ENCODE assay signal across 13 cellular contexts in genomic region chr13:110326263-110326904, GRCh38. TPM values are rescaled to one million over a fixed set of nuclear protein-coding genes. Genes with fewer than 3 reads are reported as not detected.
DNase-seq lines count a peak whose midpoint lies in the region; ATAC-seq and TF ChIP-seq lines count a peak whose summit lies in the region.
"Had no signal": no experiment of that assay in that cellular context is flagged by ENCODE, and none has a peak within 500 bp of the region (broad histone marks: within the 10 kb centered on the region; RNA-seq: fewer than 3 reads in every experiment).

No MANE protein-coding gene starts in this region.

- TF ChIP-seq CTCF in coronary artery (IDR thresholded peaks at IDR 0.05) (no peak), left lung (IDR thresholded peaks at IDR 0.05) (no peak), spleen (IDR thresholded peaks at IDR 0.05 in 8 of 11, conservative IDR thresholded peaks at IDR 0.05 in 3 of 11) (no peak), BE2C (IDR thresholded peaks at IDR 0.05; ENCODE audit: low read depth, low read length) (no peak)

- no peaks in the 10 kb centered on the region for H4K20me1 ChIP-seq in Karpas-422 (ENCODE audit: insufficient read depth, low read depth, low read length)

- intact Hi-C loops in left lung (cut with DNase I) = no loop called here
- intact Hi-C loops in spleen (cut with DNase I; ENCODE audit: low total_unique reads) = no loop called here
- intact Hi-C loops in activated T-helper 1 cell treated with anti-CD3 and anti-CD28 coated beads, Interleukin-12 subunit alpha, Interleukin-12 subunit beta, Interleukin-2, Interleukin-4 antibody, amounts not matched to agents 30 ng/mL and 10 ng/mL and 1 ng/mL, durations not matched to agents 14 hours and 24 hours and 36 hours (cut with micrococcal nuclease) = no loop called here

- H3K9me3 Mint-ChIP-seq in activated T-helper 1 cell treated with anti-CD3 and anti-CD28 coated beads, Interleukin-12 subunit alpha, Interleukin-12 subunit beta, Interleukin-2, Interleukin-4 antibody, amounts not matched to agents 30 ng/mL and 10 ng/mL and 1 ng/mL, durations not matched to agents 14 hours and 24 hours and 36 hours = no peaks in the 10 kb centered on the region
- H3K9me3 Mint-ChIP-seq: CD8-positive, alpha-beta T cell; T-helper 2 cell treated with Interferon-gamma antibody and Interleukin-4, amounts not matched to agents 5 μg/mL and 100 μg/mL, for 36 hours had no signal

- 67 to 81% (median 75%) methylated on average over 12 of the region's 12 CpGs for WGBS in spleen, 5 donors

- peak overlapping the region; percentile 81 for H3K27ac ChIP-seq in HUES48 (ENCODE audit: low read depth, low read length)
- peak overlapping the region; percentile 81 to 89 for H3K27ac ChIP-seq in coronary artery
- H3K27ac ChIP-seq in left lung = peak overlapping the region; percentile 1 to 49
- H3K27ac ChIP-seq in spleen = peak overlapping the region in 6 of 8 donors; percentile 9 to 61 (median 47)
- no peak overlapping the region for H3K27ac ChIP-seq in Karpas-422 (ENCODE audit: low read length)

- H3K9me2 ChIP-seq in Karpas-422 (replicated peaks; ENCODE audit: insufficient read depth, low read length) = no peaks in the 10 kb centered on the region

- no peak overlapping the region for H2AFZ ChIP-seq in Karpas-422 (ENCODE audit: low read length)

- DNase-seq in coronary artery (ENCODE audit: low spot score) (peak; percentile 86), left lung (no peak), spleen (no peak), Karpas-422 (no peak), BE2C (no peak)
- no peak for DNase-seq in activated T-helper 1 cell treated with anti-CD3 and anti-CD28 coated beads, Interleukin-12 subunit alpha, Interleukin-12 subunit beta, Interleukin-2, Interleukin-4 antibody, amounts not matched to agents 30 ng/mL and 10 ng/mL and 1 ng/mL, durations not matched to agents 14 hours and 24 hours and 36 hours (ENCODE audit: low spot score)
- no peak for DNase-seq in stimulated activated naive CD4-positive, alpha-beta T cell treated with Interleukin-2 at 50 U/mL for 16 hours (lab: John Stamatoyannopoulos, UW)
- DNase-seq: activated CD8-positive, alpha-beta memory T cell treated with anti-CD3 and anti-CD28 coated beads, Interleukin-2, amount 10 ng/mL, durations not matched to agents 7 days and 5 days; CD8-positive, alpha-beta T cell; effector CD4-positive, alpha-beta T cell; NCI-H2081 had no signal

- H3K27me3 ChIP-seq in HUES48 (ENCODE audit: control insufficient read depth, insufficient read depth, low read length) (no peaks in the 10 kb centered on the region), left lung (no peaks in the 10 kb centered on the region), spleen (replicated peaks in 1 of 7) (peaks cover 0 to 27% (median 0%) of the 10 kb centered on the region in 7 donors), Karpas-422 (ENCODE audit: low read length) (no peaks in the 10 kb centered on the region), BE2C (peaks cover 50% of the 10 kb centered on the region)

- H3K9me3 ChIP-seq in HUES48 (ENCODE audit: control insufficient read depth, insufficient read depth, low read length) (no peaks in the 10 kb centered on the region), left lung (no peaks in the 10 kb centered on the region), spleen (no peaks in the 10 kb centered on the region), Karpas-422 (ENCODE audit: low read length) (no peaks in the 10 kb centered on the region), BE2C (no peaks in the 10 kb centered on the region)

- no peak for TF ChIP-seq POLR2A in spleen (IDR thresholded peaks at IDR 0.05)

- H3K4me1 Mint-ChIP-seq in activated T-helper 1 cell treated with anti-CD3 and anti-CD28 coated beads, Interleukin-12 subunit alpha, Interleukin-12 subunit beta, Interleukin-2, Interleukin-4 antibody, amounts not matched to agents 30 ng/mL and 10 ng/mL and 1 ng/mL, durations not matched to agents 14 hours and 24 hours and 36 hours (ENCODE audit: low read depth) = no peaks in the 10 kb centered on the region
- H3K4me1 Mint-ChIP-seq: activated CD8-positive, alpha-beta memory T cell treated with anti-CD3 and anti-CD28 coated beads, Interleukin-2, amount 10 ng/mL, durations not matched to agents 7 days and 5 days had no signal

- H3K36me3 ChIP-seq in HUES48 (ENCODE audit: control insufficient read depth, insufficient read depth, low read length) (no peaks in the 10 kb centered on the region), left lung (no peaks in the 10 kb centered on the region), spleen (peaks cover 0 to 4% (median 0%) of the 10 kb centered on the region in 6 donors), Karpas-422 (ENCODE audit: insufficient read depth, low read length) (no peaks in the 10 kb centered on the region), BE2C (no peaks in the 10 kb centered on the region)

- no peak overlapping the region for H3K4me3 Mint-ChIP-seq in activated T-helper 1 cell treated with anti-CD3 and anti-CD28 coated beads, Interleukin-12 subunit alpha, Interleukin-12 subunit beta, Interleukin-2, Interleukin-4 antibody, amounts not matched to agents 30 ng/mL and 10 ng/mL and 1 ng/mL, durations not matched to agents 14 hours and 24 hours and 36 hours
- H3K4me3 Mint-ChIP-seq: activated CD8-positive, alpha-beta memory T cell treated with anti-CD3 and anti-CD28 coated beads, Interleukin-2, amount 10 ng/mL, durations not matched to agents 7 days and 5 days; CD8-positive, alpha-beta T cell; T-helper 2 cell treated with Interferon-gamma antibody and Interleukin-4, amounts not matched to agents 5 μg/mL and 100 μg/mL, for 36 hours had no signal

- H3K27me3 Mint-ChIP-seq in activated T-helper 1 cell treated with anti-CD3 and anti-CD28 coated beads, Interleukin-12 subunit alpha, Interleukin-12 subunit beta, Interleukin-2, Interleukin-4 antibody, amounts not matched to agents 30 ng/mL and 10 ng/mL and 1 ng/mL, durations not matched to agents 14 hours and 24 hours and 36 hours (ENCODE audit: insufficient read depth) = peaks cover 52% of the 10 kb centered on the region

- H3K4me2 ChIP-seq in Karpas-422 (ENCODE audit: low read depth, low read length, poor library complexity, severe bottlenecking) = no peak overlapping the region

- H3K4me3 ChIP-seq in HUES48 (ENCODE audit: low read depth, low read length) = no peak overlapping the region
- H3K4me3 ChIP-seq in coronary artery = peak overlapping the region; percentile 46
- H3K4me3 ChIP-seq in left lung = no peak overlapping the region
- H3K4me3 ChIP-seq in spleen = no peak overlapping the region
- no peak overlapping the region for H3K4me3 ChIP-seq in Karpas-422 (ENCODE audit: low read length)
- no peak overlapping the region for H3K4me3 ChIP-seq in BE2C (ENCODE audit: low read depth, low read length)

- H3K27ac Mint-ChIP-seq in activated T-helper 1 cell treated with anti-CD3 and anti-CD28 coated beads, Interleukin-12 subunit alpha, Interleukin-12 subunit beta, Interleukin-2, Interleukin-4 antibody, amounts not matched to agents 30 ng/mL and 10 ng/mL and 1 ng/mL, durations not matched to agents 14 hours and 24 hours and 36 hours = no peak overlapping the region
- H3K27ac Mint-ChIP-seq: activated CD8-positive, alpha-beta memory T cell treated with anti-CD3 and anti-CD28 coated beads, Interleukin-2, amount 10 ng/mL, durations not matched to agents 7 days and 5 days; CD8-positive, alpha-beta T cell; T-helper 2 cell treated with Interferon-gamma antibody and Interleukin-4, amounts not matched to agents 5 μg/mL and 100 μg/mL, for 36 hours had no signal

- peaks cover 36% of the 10 kb centered on the region for H3K4me1 ChIP-seq in HUES48 (ENCODE audit: control insufficient read depth, insufficient read depth, low read length)
- H3K4me1 ChIP-seq in left lung = peaks cover 18 to 32% of the 10 kb centered on the region in 2 donors
- H3K4me1 ChIP-seq in spleen = peaks cover 0 to 50% (median 24%) of the 10 kb centered on the region in 6 donors
- no peaks in the 10 kb centered on the region for H3K4me1 ChIP-seq in Karpas-422 (ENCODE audit: low read length)
- H3K4me1 ChIP-seq in BE2C = no peaks in the 10 kb centered on the region

- no peak overlapping the region for H3K9ac ChIP-seq in HUES48 (ENCODE audit: low read depth, low read length)
- no peak overlapping the region for H3K9ac ChIP-seq in Karpas-422 (ENCODE audit: low read length)

- no peaks in the 10 kb centered on the region for H3K36me3 Mint-ChIP-seq in activated T-helper 1 cell treated with anti-CD3 and anti-CD28 coated beads, Interleukin-12 subunit alpha, Interleukin-12 subunit beta, Interleukin-2, Interleukin-4 antibody, amounts not matched to agents 30 ng/mL and 10 ng/mL and 1 ng/mL, durations not matched to agents 14 hours and 24 hours and 36 hours (ENCODE audit: low read depth)
- H3K36me3 Mint-ChIP-seq: activated CD8-positive, alpha-beta memory T cell treated with anti-CD3 and anti-CD28 coated beads, Interleukin-2, amount 10 ng/mL, durations not matched to agents 7 days and 5 days; CD8-positive, alpha-beta T cell had no signal

- no peak for ATAC-seq in left lung
- ATAC-seq: activated CD8-positive, alpha-beta memory T cell treated with anti-CD3 and anti-CD28 coated beads, Interleukin-2, amount 10 ng/mL, durations not matched to agents 7 days and 5 days; CD8-positive, alpha-beta T cell had no signal

- no peaks in the 10 kb centered on the region for H3K79me2 ChIP-seq in Karpas-422 (ENCODE audit: low read length)

RNA-seq across cellular contexts. Expression of gene COL4A2, which starts 19.3 kb away (rescaled TPM):
- 100 to 1,000 TPM; 343 to 638 TPM for total RNA-seq in left lung
- 100 to 1,000 TPM; 296 to 712 (median 410) TPM for total RNA-seq in spleen
- polyA plus RNA-seq in spleen = 100 to 1,000 TPM in 1 of 3 donors, 10 to 100 TPM in 2; 52.6 to 116 (median 76.3) TPM
- total RNA-seq in Karpas-422 (2014; rRNA removed; shearing (Covaris generic); ENCODE audit: low replicate concordance) = 0.76 TPM in 1 of 2 replicates, not detected in the other
- 0.10 TPM in 1 of 2 replicates, not detected in the other for total RNA-seq in activated T-helper 1 cell treated with anti-CD3 and anti-CD28 coated beads, Interleukin-12 subunit alpha, Interleukin-12 subunit beta, Interleukin-2, Interleukin-4 antibody, amounts not matched to agents 30 ng/mL and 10 ng/mL and 1 ng/mL, durations not matched to agents 14 hours and 24 hours and 36 hours
- 11.5 TPM for polyA plus RNA-seq in BE2C (2012; ENCODE audit: insufficient read depth, insufficient read length, low read depth)
- total RNA-seq: activated CD8-positive, alpha-beta memory T cell treated with anti-CD3 and anti-CD28 coated beads, Interleukin-2, amount 10 ng/mL, durations not matched to agents 7 days and 5 days; CD8-positive, alpha-beta T cell had no signal

RNA-seq across cellular contexts. Expression of gene COL4A1, which starts 19.4 kb away (rescaled TPM):
- total RNA-seq in left lung (1,000 to 10,000 TPM in 1 of 2 donors, 100 to 1,000 TPM in 1; 418 to 1,057 TPM), spleen (100 to 1,000 TPM; 251 to 959 (median 365) TPM)
- 10 to 100 TPM; 37.9 to 71.7 (median 61.5) TPM for polyA plus RNA-seq in spleen
- total RNA-seq in Karpas-422 (2014; rRNA removed; shearing (Covaris generic); ENCODE audit: low replicate concordance) = 0.11 TPM in 1 of 2 replicates, not detected in the other
- not detected in 2 replicates for total RNA-seq in activated T-helper 1 cell treated with anti-CD3 and anti-CD28 coated beads, Interleukin-12 subunit alpha, Interleukin-12 subunit beta, Interleukin-2, Interleukin-4 antibody, amounts not matched to agents 30 ng/mL and 10 ng/mL and 1 ng/mL, durations not matched to agents 14 hours and 24 hours and 36 hours
- polyA plus RNA-seq in BE2C (2012; ENCODE audit: insufficient read depth, insufficient read length, low read depth) = 4.1 TPM
- total RNA-seq: activated CD8-positive, alpha-beta memory T cell treated with anti-CD3 and anti-CD28 coated beads, Interleukin-2, amount 10 ng/mL, durations not matched to agents 7 days and 5 days; CD8-positive, alpha-beta T cell had no signal

Comparison
In these comparisons a context has a peak if more than half of its experiments do, and no peak if none do; other contexts are left out.
1. RNA of gene COL4A2, which starts 19.3 kb away (total RNA-seq): 343 to 638 TPM in left lung and 296 to 712 TPM in spleen; 0.76 TPM in Karpas-422 and 0.10 TPM in activated T-helper 1 cell treated with anti-CD3 and anti-CD28 coated beads, Interleukin-12 subunit alpha, Interleukin-12 subunit beta, Interleukin-2, Interleukin-4 antibody, amounts not matched to agents 30 ng/mL and 10 ng/mL and 1 ng/mL, durations not matched to agents 14 hours and 24 hours and 36 hours; every median in the first group is over 100 times any median in the second.
2. RNA of gene COL4A1, which starts 19.4 kb away (total RNA-seq): 418 to 1,057 TPM in left lung and 251 to 959 TPM in spleen; not detected in activated T-helper 1 cell treated with anti-CD3 and anti-CD28 coated beads, Interleukin-12 subunit alpha, Interleukin-12 subunit beta, Interleukin-2, Interleukin-4 antibody, amounts not matched to agents 30 ng/mL and 10 ng/mL and 1 ng/mL, durations not matched to agents 14 hours and 24 hours and 36 hours and 0.11 TPM in Karpas-422; every median in the first group is over 100 times any median in the second.